Comparison of ENCODE assay signal across 8 cellular contexts in the genomic region with DNA sequence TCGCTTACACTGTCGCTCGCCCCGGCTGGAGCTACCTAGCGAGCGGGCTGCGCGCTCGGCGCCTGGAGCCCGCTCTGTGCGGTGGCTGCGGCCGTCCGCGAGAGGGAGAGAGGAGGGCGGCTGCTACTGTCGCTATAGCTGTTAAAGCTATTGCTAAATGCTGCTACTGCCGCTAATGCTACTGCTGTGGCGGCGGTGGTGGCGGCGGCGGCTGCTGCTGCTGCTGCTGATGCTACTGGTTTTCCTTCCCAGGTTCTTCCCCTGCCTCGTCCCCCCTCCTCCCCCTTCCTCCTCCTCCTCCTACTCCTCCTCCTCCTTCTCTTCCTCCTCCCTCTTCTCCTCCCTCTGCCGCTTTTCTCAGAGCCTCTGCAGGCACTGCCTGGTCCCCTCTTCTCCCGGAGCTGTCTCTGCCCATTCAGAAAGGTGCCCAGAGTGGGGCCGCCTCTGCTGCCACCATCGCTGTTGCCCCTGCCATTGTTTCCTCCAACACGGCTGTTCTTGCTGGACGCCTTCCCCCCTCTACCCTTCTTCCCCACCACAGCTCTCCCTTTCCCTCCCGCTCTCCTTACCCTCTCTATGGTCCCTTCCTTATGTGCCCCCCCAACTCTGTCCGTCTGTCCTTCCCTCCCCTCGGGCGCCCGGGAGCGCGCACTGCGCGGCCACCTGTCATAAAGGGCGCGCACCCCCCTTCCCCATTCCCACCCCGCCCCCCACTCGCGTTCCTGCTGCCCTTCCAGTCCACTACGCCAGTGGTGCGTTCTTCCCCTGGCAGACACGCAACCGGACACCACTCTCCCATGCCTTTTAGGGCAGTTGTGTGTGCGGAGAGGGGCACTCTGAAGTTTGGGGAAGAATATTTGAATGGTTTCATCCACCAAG. TPM values are rescaled to one million over a fixed set of nuclear protein-coding genes. Genes with fewer than 3 reads are reported as not detected.
A peak's percentile ranks its signal among the peaks of the same experiment; 100 is the strongest.
DNase-seq lines count a peak whose midpoint lies in the region; ATAC-seq and TF ChIP-seq lines count a peak whose summit lies in the region.

A gene (minus strand): TSS at position 243 of the 879 bp plus-strand sequence.

- peaks cover 6% of the 10 kb centered on the region for H3K27me3 Mint-ChIP-seq in activated B cell treated with CpG ODN at 0.5 μM for 24 hours

- no peak within 1 kb of the TSS for H2AFZ ChIP-seq in DND-41 (ENCODE audit: low read depth, low read length)
- H2AFZ ChIP-seq in neural cell (ENCODE audit: low read depth, low read length), result peak within 1 kb of the TSS; percentile 32

- no peaks in the 10 kb centered on the region for H3K9me3 ChIP-seq in DND-41 (ENCODE audit: insufficient read depth, low read length, severe bottlenecking)
- H3K9me3 ChIP-seq in esophagus (ENCODE audit: control insufficient read depth in 2 of 2, insufficient read depth in 1 of 2, low read depth in 1 of 2, low read length in 1 of 2), result no peaks in the 10 kb centered on the region
- no peaks in the 10 kb centered on the region for H3K9me3 ChIP-seq in neural cell (ENCODE audit: low read length)

- H3K4me2 ChIP-seq in DND-41 (ENCODE audit: insufficient read depth, low read length), result no peak within 1 kb of the TSS
- H3K4me2 ChIP-seq in neural cell (ENCODE audit: low read length), result no peak within 1 kb of the TSS

- H3K27ac ChIP-seq in DND-41 (ENCODE audit: low read length), result no peak within 1 kb of the TSS
- H3K27ac ChIP-seq in esophagus (ENCODE audit: low read depth in 2 of 2, low read length in 1 of 2), result peak within 1 kb of the TSS; percentile 45 to 59
- peak within 1 kb of the TSS; percentile 94 for H3K27ac ChIP-seq in neural cell (ENCODE audit: low read length)

- ATAC-seq in DND-41 (ENCODE audit: insufficient read depth, low read depth), result peak; percentile 68
- peak; percentile 69 for ATAC-seq in GM19455 (IDR thresholded peaks at IDR 0.05; ENCODE audit: unreplicated experiment)
- ATAC-seq in HG03565 (IDR thresholded peaks at IDR 0.05; ENCODE audit: unreplicated experiment), result peak; percentile 43
- ATAC-seq in activated B cell treated with CpG ODN at 0.5 μM for 24 hours (ENCODE audit: low read depth), result peak; percentile 67

- H4K20me1 ChIP-seq in DND-41 (ENCODE audit: insufficient read depth, low read length), result no peaks in the 10 kb centered on the region
- no peaks in the 10 kb centered on the region for H4K20me1 ChIP-seq in neural cell (ENCODE audit: insufficient read depth)

- no peaks in the 10 kb centered on the region for H3K4me1 ChIP-seq in DND-41 (ENCODE audit: insufficient read depth, low read length)
- H3K4me1 ChIP-seq in esophagus (ENCODE audit: control insufficient read depth in 2 of 2, insufficient read depth in 2 of 2, low read length in 1 of 2), result peaks cover 0 to 4% of the 10 kb centered on the region in 2 donors

- no peak within 1 kb of the TSS for H3K4me3 ChIP-seq in DND-41 (ENCODE audit: low read depth in 1 of 2, low read length in 2 of 2)
- peak within 1 kb of the TSS; percentile 40 to 49 for H3K4me3 ChIP-seq in esophagus (ENCODE audit: low read depth in 1 of 2, low read length in 2 of 2)
- peak within 1 kb of the TSS; percentile 90 for H3K4me3 ChIP-seq in neural cell (ENCODE audit: low read length)

- H3K9ac ChIP-seq in DND-41 (ENCODE audit: low read depth, low read length) (no peak within 1 kb of the TSS), neural cell (ENCODE audit: low read length) (peak within 1 kb of the TSS; percentile 94)

- H3F3A ChIP-seq in neural cell (ENCODE audit: insufficient read depth, low read length, poor library complexity, severe bottlenecking), result no peaks in the 10 kb centered on the region

- H3K27me3 ChIP-seq in DND-41 (ENCODE audit: insufficient read depth, low read length, poor library complexity) (no peaks in the 10 kb centered on the region), esophagus (ENCODE audit: control insufficient read depth in 1 of 2, insufficient read depth in 2 of 2, low read length in 2 of 2) (no peaks in the 10 kb centered on the region), neural cell (ENCODE audit: insufficient read depth, low read depth, low read length) (no peaks in the 10 kb centered on the region)

- intact Hi-C loops in activated B cell treated with CpG ODN at 0.5 μM for 24 hours (cut with micrococcal nuclease), result loop anchor here (5.0 to 10.0 kb wide), 2 partner anchors 229 to 347 kb away; a partner anchor contains a TSS

- no peak for TF ChIP-seq CTCF in DND-41 (IDR thresholded peaks at IDR 0.05; ENCODE audit: borderline replicate concordance, extremely low read depth, low read length, poor library complexity, severe bottlenecking)
- TF ChIP-seq CTCF in activated B cell treated with CpG ODN at 0.5 μM for 24 hours (IDR thresholded peaks at IDR 0.05), result no peak
- peak; percentile 43 for TF ChIP-seq CTCF in neural cell (IDR thresholded peaks at IDR 0.05; ENCODE audit: poor library complexity, severe bottlenecking)

- no peaks in the 10 kb centered on the region for H3K9me2 ChIP-seq in neural cell (ENCODE audit: insufficient read depth, low read length)

- H3K36me3 Mint-ChIP-seq in activated B cell treated with CpG ODN at 0.5 μM for 24 hours (ENCODE audit: low read depth), result no peaks in the 10 kb centered on the region

- H3K79me2 ChIP-seq in DND-41 (ENCODE audit: insufficient read depth, low read length), result no peaks in the 10 kb centered on the region
- H3K79me2 ChIP-seq in neural cell (replicated peaks; ENCODE audit: insufficient read depth, low read length), result peaks cover 31% of the 10 kb centered on the region

- no peaks in the 10 kb centered on the region for H3K36me3 ChIP-seq in DND-41 (ENCODE audit: insufficient read depth, low read length)
- H3K36me3 ChIP-seq in esophagus (ENCODE audit: control insufficient read depth in 2 of 2, insufficient read depth in 2 of 2, low read length in 1 of 2), result no peaks in the 10 kb centered on the region
- no peaks in the 10 kb centered on the region for H3K36me3 ChIP-seq in neural cell (ENCODE audit: insufficient read depth, low read length)

- TF ChIP-seq RAD21 in neural cell (conservative IDR thresholded peaks at IDR 0.05), result peak; percentile 37

- TF ChIP-seq EP300 in neural cell (conservative IDR thresholded peaks at IDR 0.05; ENCODE audit: poor library complexity, severe bottlenecking), result peak; percentile 10

- H3K9me3 Mint-ChIP-seq in activated B cell treated with CpG ODN at 0.5 μM for 24 hours, result no peaks in the 10 kb centered on the region

- peak; percentile 11 for DNase-seq in DND-41
- DNase-seq in activated B cell treated with CpG ODN at 0.5 μM for 24 hours, result no peak
- DNase-seq in KG1 (lab: John Stamatoyannopoulos, UW), result no peak
- no peak for DNase-seq in HT-29 (ENCODE audit: low spot score)

- H3K27ac Mint-ChIP-seq in activated B cell treated with CpG ODN at 0.5 μM for 24 hours, result peak within 1 kb of the TSS; percentile 80

- H3K4me3 Mint-ChIP-seq in activated B cell treated with CpG ODN at 0.5 μM for 24 hours, result peak within 1 kb of the TSS; percentile 87

- peaks cover 25% of the 10 kb centered on the region for H3K4me1 Mint-ChIP-seq in activated B cell treated with CpG ODN at 0.5 μM for 24 hours

- 5 to 40% methylated on average over 36 to 50 of the region's 50 CpGs for WGBS in esophagus, 2 donors

- CTCF ChIA-PET in activated B cell treated with CpG ODN at 0.5 μM for 24 hours (lab: Charles Lee), result no interaction called here

- POLR2A ChIA-PET in activated B cell treated with CpG ODN at 0.5 μM for 24 hours (lab: Charles Lee), result interaction anchor here (0.9 kb wide), 1 partner anchor 310 kb away, joined by 9 read pairs; a partner anchor contains a TSS

TF ChIP-seq in neural cell, 6 proteins besides CTCF, POLR2A, EP300 and RAD21:
- TF ChIP-seq EZH2 (IDR thresholded peaks at IDR 0.05; ENCODE audit: borderline replicate concordance, insufficient read depth, low read length, poor library complexity, severe bottlenecking) (no peak), MXI1 (conservative IDR thresholded peaks at IDR 0.05; ENCODE audit: poor library complexity, severe bottlenecking) (no peak), SMC3 (conservative IDR thresholded peaks at IDR 0.05; ENCODE audit: poor library complexity) (peak; percentile 49), TAF1 (IDR thresholded peaks at IDR 0.05; ENCODE audit: low read depth) (peak; percentile 64), POLR2AphosphoS5 (IDR thresholded peaks at IDR 0.05) (peak; percentile 67)

RNA-seq across cellular contexts. Expression of the gene that starts here (rescaled TPM):
- total RNA-seq in activated B cell treated with CpG ODN at 0.5 μM for 24 hours, result 0.53 and 1.4 TPM in 2 replicates
- under 1 TPM; 0.04 to 0.14 TPM for polyA plus RNA-seq in esophagus
- polyA plus RNA-seq in neural cell, result 12.6 and 12.8 TPM in 2 replicates
- 70.1 and 85.9 TPM in 2 replicates for polyA minus RNA-seq in neural cell
- total RNA-seq in HT-29 (2014; rRNA removed; shearing (Covaris generic)), result not detected in 2 replicates

Comparison
In these comparisons a context has a peak if more than half of its experiments do, and no peak if none do; other contexts are left out.
1. RNA of the gene that starts here (polyA plus RNA-seq): 12.6 to 12.8 TPM in neural cell; 0.04 to 0.14 TPM in esophagus; every median in the first group is over 10 times any median in the second.
2. H3K4me3 ChIP-seq: peak in esophagus (2 of 2) and neural cell (single experiment); none in DND-41 (0 of 2).
3. Peak in every context shown above with its lines, with median percentiles within 50 percentile points of each other: ATAC-seq.